8 cellular contexts compared by ENCODE assay signal in the genomic region with DNA sequence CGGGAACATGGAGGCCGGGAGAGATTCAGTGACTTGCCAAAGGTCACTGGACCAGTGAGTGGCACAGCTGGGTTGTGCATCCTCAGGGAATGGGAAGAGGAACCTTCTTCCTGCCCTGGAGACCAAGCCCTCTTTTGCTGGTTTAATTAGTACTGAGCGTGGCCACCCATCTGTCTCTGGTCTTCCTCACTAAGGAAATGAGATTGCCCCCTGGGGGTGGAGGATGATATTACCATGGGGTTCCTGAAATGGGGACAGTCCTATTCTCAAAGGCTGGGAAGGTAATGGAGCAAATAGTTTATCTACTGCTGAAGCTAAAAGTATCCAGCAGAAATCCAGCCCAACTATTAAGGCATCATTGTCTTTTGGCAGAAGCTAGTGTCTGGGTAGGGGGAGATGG.
DNase-seq lines count a peak whose midpoint lies in the region; ATAC-seq and TF ChIP-seq lines count a peak whose summit lies in the region.

No MANE protein-coding gene starts in this region.

- H3K4ac ChIP-seq in H9 (ENCODE audit: low read depth, low read length): no peak overlapping the region

- H2AFZ ChIP-seq in H9 (ENCODE audit: low read length): no peak overlapping the region

- H2BK20ac ChIP-seq in H9 (ENCODE audit: low read depth, low read length, poor library complexity, severe bottlenecking): no peak overlapping the region

- H3K27ac Mint-ChIP-seq in Caco-2 (ENCODE audit: unreplicated experiment) (peak overlapping the region; percentile 26), H9 (no peak overlapping the region)

- H2BK120ac ChIP-seq in H9 (ENCODE audit: low read depth, low read length, poor library complexity, severe bottlenecking): no peak overlapping the region

- no peaks in the 10 kb centered on the region for H3K79me1 ChIP-seq in H9 (ENCODE audit: insufficient read depth, low read depth, low read length, poor library complexity, severe bottlenecking)

- H3K4me1 Mint-ChIP-seq in Caco-2 (ENCODE audit: low read depth, unreplicated experiment) (peaks cover 35% of the 10 kb centered on the region), H9 (peaks cover 25 to 28% of the 10 kb centered on the region in 2 experiments)

- ATAC-seq in HG02642 (IDR thresholded peaks at IDR 0.05; ENCODE audit: poor library complexity, unreplicated experiment) (no peak), GM19023 (IDR thresholded peaks at IDR 0.05; ENCODE audit: unreplicated experiment) (no peak)

- no peak overlapping the region for H2BK12ac ChIP-seq in H9 (ENCODE audit: insufficient read length, low read depth, low read length)

- no peak overlapping the region for H3K56ac ChIP-seq in H9 (ENCODE audit: insufficient read length, low read depth, low read length)

- CTCF ChIA-PET in Caco-2 (lab: Charles Lee): interaction anchor here (0.6 kb wide), 1 partner anchor 181 kb away, joined by 3 read pairs; no protein-coding TSS in a partner anchor

- H3K23me2 ChIP-seq in H9 (ENCODE audit: insufficient read length, low read depth, low read length, poor library complexity, severe bottlenecking): no peaks in the 10 kb centered on the region

- no CpG with 5 or more reads among the region's 3 CpGs for WGBS in H9 (ENCODE audit: extremely low coverage, insufficient read length, low lambda C conversion rate)
- WGBS in liver: 89% methylated on average over 3 of the region's 3 CpGs

- intact Hi-C loops in Caco-2 (cut with micrococcal nuclease; ENCODE audit: unreplicated experiment): no loop called here

- H3K9ac ChIP-seq in H9 (ENCODE audit: extremely low read depth, insufficient read length, low read length) (no peak overlapping the region), liver (ENCODE audit: low read depth in 1 of 2, low read length in 2 of 2) (no peak overlapping the region)

- H3K27me3 Mint-ChIP-seq in Caco-2 (ENCODE audit: insufficient read depth, unreplicated experiment) (no peaks in the 10 kb centered on the region), H9 (ENCODE audit: low read depth) (no peaks in the 10 kb centered on the region; the same call in none of the 2 replicates)

- no peaks in the 10 kb centered on the region for H3K9me3 ChIP-seq in Caco-2
- no peaks in the 10 kb centered on the region for H3K9me3 ChIP-seq in H9 (ENCODE audit: control insufficient read depth, low read depth, low read length)
- H3K9me3 ChIP-seq in liver (ENCODE audit: control insufficient read depth in 4 of 4, low read length in 3 of 4): peaks cover 0 to 2% (median 0%) of the 10 kb centered on the region in 4 donors

- H3K36me3 Mint-ChIP-seq in Caco-2 (ENCODE audit: insufficient read depth, unreplicated experiment) (no peaks in the 10 kb centered on the region), H9 (ENCODE audit: insufficient read depth in 1 of 3, low read depth in 3 of 3) (0 out of 7 replicates have a peak, but pooled peaks cover 0 to 3% (median 0%) of the 10 kb centered on the region in 3 experiments)

- no peak overlapping the region for H2BK15ac ChIP-seq in H9 (ENCODE audit: low read depth, low read length)

- H3K4me3 ChIP-seq in Caco-2 (ENCODE audit: low read depth, low read length) (no peak overlapping the region), WI38 (ENCODE audit: low read depth, low read length) (no peak overlapping the region), liver (ENCODE audit: low read depth in 1 of 3, low read length in 3 of 3) (no peak overlapping the region)

- peak; percentile 27 to 59 for TF ChIP-seq RAD21 in liver (IDR thresholded peaks at IDR 0.05)

- no peak overlapping the region for H4K8ac ChIP-seq in H9 (replicated peaks; ENCODE audit: insufficient read length, low read depth, low read length)

- no TSS peak for BruUV-seq in Caco-2 (replicated peaks; lab: Mats Ljungman, UMichigan)

- H3K4me3 Mint-ChIP-seq in Caco-2 (ENCODE audit: unreplicated experiment) (no peak overlapping the region), H9 (no peak overlapping the region; a peak in 1 of 5 replicates)

- no peaks in the 10 kb centered on the region for H3K79me2 ChIP-seq in H9 (ENCODE audit: insufficient read depth, low read length)

- H3K27ac ChIP-seq in H9 (ENCODE audit: insufficient read length, low read depth, low read length): no peak overlapping the region
- H3K27ac ChIP-seq in liver (ENCODE audit: low read depth in 1 of 2, low read length in 2 of 2): no peak overlapping the region

- no peaks in the 10 kb centered on the region for H3K36me3 ChIP-seq in Caco-2 (ENCODE audit: control insufficient read depth, insufficient read depth, low read length)
- H3K36me3 ChIP-seq in liver (ENCODE audit: control insufficient read depth in 4 of 4, insufficient read depth in 3 of 4, low read depth in 1 of 4, low read length in 3 of 4): no peaks in the 10 kb centered on the region

- DNase-seq in Caco-2 (peak; percentile 58 to 74), H9 (peak; percentile 74), HuH-7.5 (ENCODE audit: low spot score) (no peak), cortex of kidney (lab: John Stamatoyannopoulos, UW) (no peak)

- H3K4me1 ChIP-seq in Caco-2 (peaks cover 32% of the 10 kb centered on the region), H9 (ENCODE audit: insufficient read depth, low read length) (no peaks in the 10 kb centered on the region; the same call in 1 of the 2 replicates), liver (ENCODE audit: control insufficient read depth in 4 of 4, insufficient read depth in 4 of 4, low read length in 3 of 4) (no peaks in the 10 kb centered on the region)

- no peaks in the 10 kb centered on the region for H3K27me3 ChIP-seq in Caco-2 (replicated peaks; ENCODE audit: control insufficient read depth, insufficient read depth, low read length)
- no peaks in the 10 kb centered on the region for H3K27me3 ChIP-seq in H9 (ENCODE audit: insufficient read depth, low read length)
- H3K27me3 ChIP-seq in liver (ENCODE audit: control insufficient read depth in 4 of 4, insufficient read depth in 4 of 4, low read length in 3 of 4): no peaks in the 10 kb centered on the region

- no peaks in the 10 kb centered on the region for H4K20me1 ChIP-seq in H9 (ENCODE audit: control insufficient read depth, insufficient read depth, insufficient read length)

- H4K91ac ChIP-seq in H9 (ENCODE audit: insufficient read length, low read depth, low read length): no peak overlapping the region

- H3K4me2 ChIP-seq in H9 (ENCODE audit: insufficient read depth, insufficient read length, low read length): no peak overlapping the region

- no peak overlapping the region for H4K5ac ChIP-seq in H9 (ENCODE audit: insufficient read length, low read depth, low read length)

- no peak overlapping the region for H3T11ph ChIP-seq in H9 (ENCODE audit: low read length)

- no peak overlapping the region for H2BK5ac ChIP-seq in H9 (ENCODE audit: insufficient read length, low read length)

- H3K9me3 Mint-ChIP-seq in Caco-2 (ENCODE audit: unreplicated experiment) (peaks cover 11% of the 10 kb centered on the region), H9 (peaks cover 3 to 4% of the 10 kb centered on the region in 2 experiments; a peak in 3 of 5 replicates)

- TF ChIP-seq CTCF in Caco-2 (IDR thresholded peaks at IDR 0.05; ENCODE audit: insufficient read depth in 1 of 2, low read depth in 1 of 2, low read length in 1 of 2, severe bottlenecking in 1 of 2, unreplicated experiment in 1 of 2): peak; percentile 21 to 47
- peak; percentile 79 for TF ChIP-seq CTCF in H9 (conservative IDR thresholded peaks at IDR 0.05)
- TF ChIP-seq CTCF in WI38 (IDR thresholded peaks at IDR 0.05; ENCODE audit: low read depth, low read length): peak; percentile 48
- peak; percentile 31 for TF ChIP-seq CTCF in liver (IDR thresholded peaks at IDR 0.05; ENCODE audit: low read depth, low read length, missing input control)

- POLR2A ChIA-PET in Caco-2 (lab: Charles Lee): interaction anchor here (0.6 kb wide), 1 partner anchor 223 kb away, joined by 3 read pairs; no protein-coding TSS in a partner anchor

- no peak overlapping the region for H2AK5ac ChIP-seq in H9 (ENCODE audit: insufficient read length, low read length)

- no peak overlapping the region for H3K23ac ChIP-seq in H9 (ENCODE audit: insufficient read length, low read depth, low read length)

- no peak overlapping the region for H3K18ac ChIP-seq in H9 (ENCODE audit: insufficient read length, low read depth, low read length)

- no peak overlapping the region for H3K14ac ChIP-seq in H9 (ENCODE audit: insufficient read depth, low read length)

TF ChIP-seq in liver, 16 proteins besides CTCF, POLR2A, EP300 and RAD21 (continues in another document):
- TF ChIP-seq FOXA1 (IDR thresholded peaks at IDR 0.05) (no peak), RXRA (IDR thresholded peaks at IDR 0.05) (no peak)
- TF ChIP-seq, protein P1, sequence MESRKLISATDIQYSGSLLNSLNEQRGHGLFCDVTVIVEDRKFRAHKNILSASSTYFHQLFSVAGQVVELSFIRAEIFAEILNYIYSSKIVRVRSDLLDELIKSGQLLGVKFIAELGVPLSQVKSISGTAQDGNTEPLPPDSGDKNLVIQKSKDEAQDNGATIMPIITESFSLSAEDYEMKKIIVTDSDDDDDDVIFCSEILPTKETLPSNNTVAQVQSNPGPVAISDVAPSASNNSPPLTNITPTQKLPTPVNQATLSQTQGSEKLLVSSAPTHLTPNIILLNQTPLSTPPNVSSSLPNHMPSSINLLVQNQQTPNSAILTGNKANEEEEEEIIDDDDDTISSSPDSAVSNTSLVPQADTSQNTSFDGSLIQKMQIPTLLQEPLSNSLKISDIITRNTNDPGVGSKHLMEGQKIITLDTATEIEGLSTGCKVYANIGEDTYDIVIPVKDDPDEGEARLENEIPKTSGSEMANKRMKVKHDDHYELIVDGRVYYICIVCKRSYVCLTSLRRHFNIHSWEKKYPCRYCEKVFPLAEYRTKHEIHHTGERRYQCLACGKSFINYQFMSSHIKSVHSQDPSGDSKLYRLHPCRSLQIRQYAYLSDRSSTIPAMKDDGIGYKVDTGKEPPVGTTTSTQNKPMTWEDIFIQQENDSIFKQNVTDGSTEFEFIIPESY (IDR thresholded peaks at IDR 0.05): no peak
- TF ChIP-seq, protein P2, sequence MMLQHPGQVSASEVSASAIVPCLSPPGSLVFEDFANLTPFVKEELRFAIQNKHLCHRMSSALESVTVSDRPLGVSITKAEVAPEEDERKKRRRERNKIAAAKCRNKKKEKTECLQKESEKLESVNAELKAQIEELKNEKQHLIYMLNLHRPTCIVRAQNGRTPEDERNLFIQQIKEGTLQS (IDR thresholded peaks at IDR 0.05): no peak

Comparison
In these comparisons a context has a peak if more than half of its experiments do, and no peak if none do; other contexts are left out.
1. DNase-seq: peak in Caco-2 (2 of 2) and H9 (single experiment); none in HuH-7.5 (single experiment) and cortex of kidney (single experiment).
2. Peak in every context shown above with its lines, with median percentiles within 50 percentile points of each other: CTCF ChIP-seq.